In genomic region chr11:62082292-62082657, GRCh38 we compare ENCODE assay signal across 17 cellular contexts. TPM values are rescaled to one million over a fixed set of nuclear protein-coding genes. Genes with fewer than 3 reads are reported as not detected.
DNase-seq lines count a peak whose midpoint lies in the region; ATAC-seq, FAIRE-seq and TF ChIP-seq lines count a peak whose summit lies in the region.
"Had no signal": no experiment of that assay in that cellular context is flagged by ENCODE, and none has a peak within 500 bp of the region (broad histone marks: within the 10 kb centered on the region; RNA-seq: fewer than 3 reads in every experiment).

No MANE protein-coding gene starts in this region.

- WGBS in K562 (ENCODE audit: insufficient coverage, low coverage, missing lambda C conversion rate) = 20% methylated on average over 7 of the region's 7 CpGs
- WGBS in pancreas, 2 donors = 23 to 26% methylated on average over 7 of the region's 7 CpGs

- H3K4me3 Mint-ChIP-seq in activated T-cell treated with anti-CD3 and anti-CD28 coated beads, Interleukin-2, amount 50 U/mL, for 72 hours = peak overlapping the region; percentile 59 to 64
- H3K4me3 Mint-ChIP-seq in WTC11 = no peak overlapping the region
- H3K4me3 Mint-ChIP-seq: activated CD4-positive, alpha-beta T cell treated with anti-CD3 and anti-CD28 coated beads, Interleukin-2, amount 10 ng/mL, durations not matched to agents 7 days and 5 days had no signal

- no peaks in the 10 kb centered on the region for H3K27me3 Mint-ChIP-seq in activated T-cell treated with anti-CD3 and anti-CD28 coated beads, Interleukin-2, amount 50 U/mL, for 72 hours (ENCODE audit: low read depth)
- H3K27me3 Mint-ChIP-seq in WTC11 (ENCODE audit: low read depth) = no peaks in the 10 kb centered on the region; the same call in 1 of the 2 replicates
- H3K27me3 Mint-ChIP-seq: progenitor cell of endocrine pancreas had no signal

- H3K4me1 Mint-ChIP-seq in activated T-cell treated with anti-CD3 and anti-CD28 coated beads, Interleukin-2, amount 50 U/mL, for 72 hours (ENCODE audit: low read depth) = peaks cover 9% of the 10 kb centered on the region
- H3K4me1 Mint-ChIP-seq in WTC11 = no peaks in the 10 kb centered on the region; the same call in 1 of the 2 replicates

- H3K27me3 ChIP-seq in KMS-11 (ENCODE audit: insufficient read depth, low read depth) (no peaks in the 10 kb centered on the region), K562 (ENCODE audit: control insufficient read depth in 2 of 2, insufficient read depth in 2 of 2, low read length in 2 of 2) (no peaks in the 10 kb centered on the region), neutrophil (no peaks in the 10 kb centered on the region), pancreas (no peaks in the 10 kb centered on the region)
- H3K27me3 ChIP-seq: BE2C, colonic mucosa, transverse colon had no signal

- DNase-seq in activated T-cell treated with anti-CD3 and anti-CD28 coated beads, Interleukin-2, amount 50 U/mL, for 72 hours = no peak
- no peak for DNase-seq in activated T-cell treated with anti-CD3 and anti-CD28 coated beads for 4 hours
- no peak for DNase-seq in K562 (ENCODE audit: extremely low read depth in 1 of 4, low spot score in 3 of 4)
- no peak for DNase-seq in pancreas
- DNase-seq in WTC11 (ENCODE audit: low spot score) = no peak
- DNase-seq: foreskin melanocyte had no signal

- peak overlapping the region; percentile 14; the same call in 1 of the 2 replicates for H3K4me2 ChIP-seq in KMS-11
- peak overlapping the region; percentile 71; the same call in 1 of the 2 replicates for H3K4me2 ChIP-seq in K562 (ENCODE audit: insufficient read depth, low read length)

- intact Hi-C loops in K562 (cut with micrococcal nuclease) (loop anchor here (1.0 kb wide), 2 partner anchors 133 to 183 kb away; no protein-coding TSS in a partner anchor), pancreas (cut with DNase I) (loop anchor here in 1 of 3 donors (5.0 to 10.0 kb wide), 2 partner anchors 185 to 277 kb away; no protein-coding TSS in a partner anchor)

- no peaks in the 10 kb centered on the region for H3K36me3 Mint-ChIP-seq in activated T-cell treated with anti-CD3 and anti-CD28 coated beads, Interleukin-2, amount 50 U/mL, for 72 hours (ENCODE audit: insufficient read depth in 2 of 2)
- H3K36me3 Mint-ChIP-seq in WTC11 = peaks cover 4% of the 10 kb centered on the region; the same call in 1 of the 2 replicates

- CTCF ChIA-PET in K562 (lab: Yijun Ruan, JAX; ENCODE audit: low intra/inter-chr PET ratio) (interaction anchor here (1.2 to 3.4 kb wide), 4 partner anchors 26 to 285 kb away, joined by 3 to 61 read pairs (median 5); no protein-coding TSS in a partner anchor), WTC11 (lab: Charles Lee) (interaction anchor here (0.5 to 7.2 kb wide), 79 partner anchors 8 to 407 kb away, joined by 3 to 255 read pairs (median 5); partner anchors contain the start of genes BEST1, FADS1, FEN1 and FTH1)

- FAIRE-seq in K562 (lab: Jason Lieb, UNC) = no peak
- FAIRE-seq in pancreas (lab: Jason Lieb, UNC) = no peak

- H3K9me3 Mint-ChIP-seq in activated T-cell treated with anti-CD3 and anti-CD28 coated beads, Interleukin-2, amount 50 U/mL, for 72 hours = no peaks in the 10 kb centered on the region
- H3K9me3 Mint-ChIP-seq in WTC11 = peaks cover 10% of the 10 kb centered on the region
- H3K9me3 Mint-ChIP-seq: effector memory CD8-positive, alpha-beta T cell had no signal

- no peak overlapping the region for H3K4me3 ChIP-seq in KMS-11 (IDR thresholded peaks at IDR 0.05; ENCODE audit: insufficient read depth, low read depth, low read length)
- no peak overlapping the region for H3K4me3 ChIP-seq in K562
- peak overlapping the region in 1 of 2 experiments; percentile 43 for H3K4me3 ChIP-seq in neutrophil (ENCODE audit: low read depth in 1 of 2, low read length in 1 of 2)
- no peak overlapping the region for H3K4me3 ChIP-seq in pancreas
- H3K4me3 ChIP-seq: colonic mucosa, transverse colon had no signal

- H4K20me1 ChIP-seq in KMS-11 (ENCODE audit: insufficient read depth) (no peaks in the 10 kb centered on the region), K562 (replicated peaks; ENCODE audit: control insufficient read depth, insufficient read depth, low read length) (no peaks in the 10 kb centered on the region)

- H3K27ac ChIP-seq in KMS-11 = no peak overlapping the region
- no peak overlapping the region for H3K27ac ChIP-seq in K562 (ENCODE audit: extremely low read depth, low read depth, low read length)
- peak overlapping the region; percentile 72 for H3K27ac ChIP-seq in neutrophil
- no peak overlapping the region for H3K27ac ChIP-seq in pancreas
- H3K27ac ChIP-seq: colonic mucosa, SK-N-MC, transverse colon had no signal

- H2AFZ ChIP-seq in KMS-11 (ENCODE audit: low read depth) (peak overlapping the region; percentile 23; the same call in 1 of the 2 replicates), K562 (ENCODE audit: low read depth, low read length) (peak overlapping the region; percentile 66; the same call in 1 of the 2 replicates)

- TF ChIP-seq CTCF in KMS-11 (conservative IDR thresholded peaks at IDR 0.05; ENCODE audit: low read depth, low read length) (no peak; the same call in 1 of the 2 replicates), K562 (IDR thresholded peaks at IDR 0.05 in 2 of 3, conservative IDR thresholded peaks at IDR 0.05 in 1 of 3; ENCODE audit: insufficient read depth in 2 of 3, low read depth in 1 of 3, low read length in 3 of 3) (no peak), neutrophil (IDR thresholded peaks at IDR 0.05) (no peak), pancreas (IDR thresholded peaks at IDR 0.05) (no peak), WTC11 (IDR thresholded peaks at IDR 0.05) (no peak)

- H3K9ac ChIP-seq in KMS-11 (no peak overlapping the region), K562 (ENCODE audit: insufficient read depth in 1 of 2, low read depth in 2 of 2, low read length in 2 of 2) (no peak overlapping the region)

- no TSS peak for BruUV-seq in K562 (replicated peaks; lab: Mats Ljungman, UMichigan)

- H3K9me3 ChIP-seq in K562 (replicated peaks; ENCODE audit: control insufficient read depth, insufficient read depth, low read depth, low read length) = no peaks in the 10 kb centered on the region
- no peaks in the 10 kb centered on the region for H3K9me3 ChIP-seq in neutrophil
- H3K9me3 ChIP-seq in pancreas = no peaks in the 10 kb centered on the region
- H3K9me3 ChIP-seq: BE2C, colonic mucosa, transverse colon had no signal

- TF ChIP-seq POLR2A in K562 (conservative IDR thresholded peaks at IDR 0.05) = no peak

- no peaks in the 10 kb centered on the region for H3K36me3 ChIP-seq in KMS-11 (ENCODE audit: insufficient read depth)
- no peaks in the 10 kb centered on the region for H3K36me3 ChIP-seq in K562 (ENCODE audit: control insufficient read depth, insufficient read depth, low read length)
- no peaks in the 10 kb centered on the region for H3K36me3 ChIP-seq in neutrophil
- H3K36me3 ChIP-seq in pancreas = no peaks in the 10 kb centered on the region
- H3K36me3 ChIP-seq: BE2C, colonic mucosa, transverse colon had no signal

- no peaks in the 10 kb centered on the region for H3K9me1 ChIP-seq in K562 (ENCODE audit: control insufficient read depth, insufficient read depth, low read length)

- H3K4me1 ChIP-seq in KMS-11 (ENCODE audit: low read depth, poor library complexity, severe bottlenecking) (peaks cover 3% of the 10 kb centered on the region), K562 (replicated peaks in 1 of 2; ENCODE audit: control insufficient read depth in 2 of 2, insufficient read depth in 2 of 2, low read length in 2 of 2) (peaks cover 0 to 5% of the 10 kb centered on the region in 2 experiments; a peak in 3 of 5 replicates), neutrophil (ENCODE audit: control insufficient read depth in 1 of 2, insufficient read depth in 1 of 2, low read depth in 1 of 2, low read length in 1 of 2) (peaks cover 13% of the 10 kb centered on the region in 2 experiments), pancreas (no peaks in the 10 kb centered on the region)
- H3K4me1 ChIP-seq: BE2C, colonic mucosa had no signal

- no peak for ATAC-seq in activated T-cell treated with anti-CD3 and anti-CD28 coated beads, Interleukin-2, amount 50 U/mL, for 72 hours (replicated peaks in 1 of 2)
- no peak for ATAC-seq in K562
- ATAC-seq in pancreas = no peak
- no peak for ATAC-seq in WTC11
- no peak for ATAC-seq in SK-N-SH treated with all-trans-retinoic acid at 6 μM for 48 hours

- POLR2A ChIA-PET in K562 (lab: Yijun Ruan, JAX) (interaction anchor here (0.5 to 8.6 kb wide), 17 partner anchors 12 to 290 kb away, joined by 3 to 189 read pairs (median 4); partner anchors contain the start of genes BEST1, FTH1 and TMEM258), WTC11 (lab: Charles Lee) (interaction anchor here (0.7 to 1.7 kb wide), 5 partner anchors 12 to 135 kb away, joined by 3 to 8 read pairs (median 3); partner anchors contain the start of gene FTH1)

- H3K27ac Mint-ChIP-seq in activated T-cell treated with anti-CD3 and anti-CD28 coated beads, Interleukin-2, amount 50 U/mL, for 72 hours = no peak overlapping the region
- no peak overlapping the region for H3K27ac Mint-ChIP-seq in WTC11
- H3K27ac Mint-ChIP-seq: activated CD4-positive, alpha-beta T cell treated with anti-CD3 and anti-CD28 coated beads, Interleukin-2, amount 10 ng/mL, durations not matched to agents 7 days and 5 days; nephron progenitor cell had no signal

- no peaks in the 10 kb centered on the region for H3K79me2 ChIP-seq in KMS-11 (ENCODE audit: insufficient read depth, low read depth)
- no peaks in the 10 kb centered on the region for H3K79me2 ChIP-seq in K562 (ENCODE audit: control insufficient read depth, insufficient read depth, low read length)

- TF ChIP-seq RAD21 in K562 (CRISPR knock-in tag; conservative IDR thresholded peaks at IDR 0.05 in 1 of 2, IDR thresholded peaks at IDR 0.05 in 1 of 2) = no peak

- TF ChIP-seq EP300 in K562 (IDR thresholded peaks at IDR 0.05; ENCODE audit: low read length) = no peak

- in situ Hi-C loops in K562 (cut with MboI) = no loop called here

RNA-seq across cellular contexts. Expression of gene INCENP, which starts 41.5 kb away (rescaled TPM):
- 100 to 1,000 TPM; 129 to 161 TPM for total RNA-seq in activated T-cell treated with anti-CD3 and anti-CD28 coated beads, Interleukin-2, amount 50 U/mL, for 72 hours
- 77.0 and 104 TPM in 2 replicates for total RNA-seq in K562 (2011; cell fraction: chromatin; rRNA removed; ENCODE audit: low replicate concordance)
- total RNA-seq in K562 (2011; cell fraction: nucleolus; rRNA removed) = 49.2 and 49.6 TPM in 2 replicates
- total RNA-seq in K562 (2011; cell fraction: nucleoplasm; rRNA removed) = 50.6 and 77.9 TPM in 2 replicates
- total RNA-seq in K562 (2014; rRNA removed) = 51.4 and 59.4 TPM in 2 replicates
- 25.0 and 35.2 TPM in 2 replicates for total RNA-seq in K562 (2014; rRNA removed; fragmentation: Illumina TruSeq; extraction: Trizol)
- 28.2 and 29.9 TPM in 2 replicates for total RNA-seq in K562 (2015; rRNA removed; fragmentation: Illumina TruSeq; extraction: Trizol)
- 78.1 and 97.9 TPM in 2 replicates for total RNA-seq in K562 (2021)
- 25.2 and 37.0 TPM in 2 replicates for polyA plus RNA-seq in K562 (2011; rRNA removed)
- 28.9 and 42.0 TPM in 2 replicates for polyA plus RNA-seq in K562 (2011; cell fraction: cytosol; rRNA removed)
- 66.5 and 106 TPM in 2 replicates for polyA plus RNA-seq in K562 (2011; cell fraction: nucleus; rRNA removed)
- polyA plus RNA-seq in K562 (2012) = 39.2 and 41.6 TPM in 2 replicates
- 40.9 and 52.0 TPM in 2 replicates for polyA plus RNA-seq in K562 (2014; fragmentation: Illumina TruSeq; extraction: Trizol)
- 1 to 10 TPM; 1.1 to 3.3 TPM for polyA plus RNA-seq in K562 (2014; fragmentation: Nextera tagmentation; extraction: Ambion mirVana)
- 41.9 and 46.4 TPM in 2 replicates for polyA plus RNA-seq in K562 (2014; rRNA removed)
- 31.3 and 39.8 TPM in 2 replicates for polyA minus RNA-seq in K562 (2011; rRNA and poly(A)+ RNA removed)
- polyA minus RNA-seq in K562 (2011; cell fraction: cytosol; rRNA and poly(A)+ RNA removed) = 62.3 and 71.7 TPM in 2 replicates
- polyA minus RNA-seq in K562 (2011; cell fraction: nucleus; rRNA and poly(A)+ RNA removed) = 29.8 and 46.9 TPM in 2 replicates
- total RNA-seq in pancreas = 10 to 100 TPM in 2 of 6 donors, 1 to 10 TPM in 4; 6.2 to 15.0 (median 8.0) TPM
- polyA plus RNA-seq in pancreas = 1 to 10 TPM; 3.7 to 4.8 TPM
- 125 to 158 TPM (median 126 TPM) in 3 replicates for total RNA-seq in WTC11 (2021)
